Comparison of ENCODE assay signal across 8 cellular contexts in genomic region chr7:19665399-19666008, GRCh38. TPM values are rescaled to one million over a fixed set of nuclear protein-coding genes. Genes with fewer than 3 reads are reported as not detected.
DNase-seq lines count a peak whose midpoint lies in the region; ATAC-seq, FAIRE-seq and TF ChIP-seq lines count a peak whose summit lies in the region.

No MANE protein-coding gene starts in this region.

- no peak overlapping the region for H3K9ac ChIP-seq in neural cell (ENCODE audit: low read length)

- DNase-seq in AG04450 (ENCODE audit: low read depth, low spot score) (peak; percentile 1), GM18507 (ENCODE audit: extremely low spot score, insufficient read length, low read depth) (peak; percentile 11), NCI-H774 (lab: John Stamatoyannopoulos, UW) (peak; percentile 44), choroid plexus epithelial cell (ENCODE audit: low read depth) (peak; percentile 70), WERI-Rb-1 (no peak)
- no peak for DNase-seq in stimulated activated CD4-positive, alpha-beta T cell treated with anti-CD3 and anti-CD28 coated beads, Interleukin-4, amount 100 ng/mL, for 24 hours

- no peaks in the 10 kb centered on the region for H3K9me2 ChIP-seq in neural cell (ENCODE audit: insufficient read depth, low read length)

- peak; percentile 58 for ATAC-seq in HG03175 (IDR thresholded peaks at IDR 0.05; ENCODE audit: unreplicated experiment)

- H3K27ac ChIP-seq in AG04450 (ENCODE audit: low read depth, low read length) (no peak overlapping the region), neural cell (ENCODE audit: low read length) (no peak overlapping the region), WERI-Rb-1 (no peak overlapping the region)

- H3K27me3 ChIP-seq in AG04450 (ENCODE audit: control insufficient read depth, insufficient read depth, low read length) (no peaks in the 10 kb centered on the region), neural cell (ENCODE audit: insufficient read depth, low read depth, low read length) (no peaks in the 10 kb centered on the region), WERI-Rb-1 (ENCODE audit: insufficient read depth, low read depth, severe bottlenecking) (no peaks in the 10 kb centered on the region)

- no peaks in the 10 kb centered on the region for H3K36me3 ChIP-seq in neural cell (ENCODE audit: insufficient read depth, low read length)
- H3K36me3 ChIP-seq in WERI-Rb-1: no peaks in the 10 kb centered on the region

- CTCF ChIA-PET in AG04450 (lab: Charles Lee): interaction anchor here (0.6 to 2.3 kb wide), 10 partner anchors 138 to 1314 kb away, joined by 3 to 15 read pairs (median 4); no protein-coding TSS in a partner anchor

- no peaks in the 10 kb centered on the region for H3K9me3 ChIP-seq in AG04450 (ENCODE audit: control insufficient read depth, insufficient read depth, low read length)
- no peaks in the 10 kb centered on the region for H3K9me3 ChIP-seq in neural cell (ENCODE audit: low read length)
- no peaks in the 10 kb centered on the region for H3K9me3 ChIP-seq in WERI-Rb-1 (ENCODE audit: severe bottlenecking)

- no peak overlapping the region for H3K4me3 ChIP-seq in AG04450 (ENCODE audit: low read depth, low read length)
- no peak overlapping the region for H3K4me3 ChIP-seq in choroid plexus epithelial cell (ENCODE audit: low read depth, low read length)
- no peak overlapping the region for H3K4me3 ChIP-seq in neural cell (ENCODE audit: low read length)
- no peak overlapping the region for H3K4me3 ChIP-seq in WERI-Rb-1 (ENCODE audit: low read depth, low read length)

- no peak overlapping the region for H3K4me2 ChIP-seq in neural cell (ENCODE audit: low read length)

- H4K20me1 ChIP-seq in neural cell (ENCODE audit: insufficient read depth): no peaks in the 10 kb centered on the region

- no peak for TF ChIP-seq EP300 in neural cell (conservative IDR thresholded peaks at IDR 0.05; ENCODE audit: poor library complexity, severe bottlenecking)

- peak; percentile 74 for FAIRE-seq in GM18507 (lab: Jason Lieb, UNC)

- POLR2A ChIA-PET in AG04450 (lab: Yijun Ruan, JAX): no interaction called here

- no peaks in the 10 kb centered on the region for H3F3A ChIP-seq in neural cell (ENCODE audit: insufficient read depth, low read length, poor library complexity, severe bottlenecking)

- no peaks in the 10 kb centered on the region for H3K79me2 ChIP-seq in neural cell (replicated peaks; ENCODE audit: insufficient read depth, low read length)

- H2AFZ ChIP-seq in neural cell (ENCODE audit: low read depth, low read length): no peak overlapping the region

- TF ChIP-seq RAD21 in neural cell (conservative IDR thresholded peaks at IDR 0.05): peak; percentile 82

- TF ChIP-seq CTCF in AG04450 (IDR thresholded peaks at IDR 0.05; ENCODE audit: low read depth, low read length) (peak; percentile 67), choroid plexus epithelial cell (conservative IDR thresholded peaks at IDR 0.05; ENCODE audit: low read depth, low read length) (peak; percentile 56), neural cell (IDR thresholded peaks at IDR 0.05; ENCODE audit: poor library complexity, severe bottlenecking) (peak; percentile 79), WERI-Rb-1 (IDR thresholded peaks at IDR 0.05; ENCODE audit: low read depth, low read length) (no peak)

TF ChIP-seq in neural cell, 6 proteins besides CTCF, POLR2A, EP300 and RAD21:
- no peak for TF ChIP-seq REST (IDR thresholded peaks at IDR 0.05; ENCODE audit: borderline replicate concordance)
- peak; percentile 84 for TF ChIP-seq SMC3 (conservative IDR thresholded peaks at IDR 0.05; ENCODE audit: poor library complexity)

RNA-seq across cellular contexts. Expression of gene POLR1F, which starts 43.3 kb away (rescaled TPM):
- polyA plus RNA-seq in AG04450 (2011; rRNA removed) (14.8 and 23.6 TPM in 2 replicates), neural cell (8.7 and 11.9 TPM in 2 replicates)
- 7.0 and 13.2 TPM in 2 replicates for polyA minus RNA-seq in AG04450 (2011; rRNA and poly(A)+ RNA removed)
- 19.2 and 22.2 TPM in 2 replicates for polyA minus RNA-seq in neural cell

Comparison
In these comparisons a context has a peak if more than half of its experiments do, and no peak if none do; other contexts are left out.
1. DNase-seq: peak in AG04450 (single experiment), GM18507 (single experiment), NCI-H774 (single experiment) and choroid plexus epithelial cell (single experiment); none in stimulated activated CD4-positive, alpha-beta T cell treated with anti-CD3 and anti-CD28 coated beads, Interleukin-4, amount 100 ng/mL, for 24 hours (single experiment) and WERI-Rb-1 (single experiment).